22 cellular contexts compared by ENCODE assay signal in genomic region chr19:15923702-15924101, GRCh38. TPM values are rescaled to one million over a fixed set of nuclear protein-coding genes. Genes with fewer than 3 reads are reported as not detected.
"Had no signal": no experiment of that assay in that cellular context is flagged by ENCODE, and none has a peak within 500 bp of the region (broad histone marks: within the 10 kb centered on the region; RNA-seq: fewer than 3 reads in every experiment).

No MANE protein-coding gene starts in this region.

- DNase-seq: KBM-7, MV-4-11, NCI-H1048, NCI-H1105, NCI-H1417, NCI-H1436 treated with DMSO at 0.1 percent for 48 hours, NCI-H1694, NCI-H187 treated with DMSO at 0.1 percent for 48 hours, NCI-H2029 treated with DMSO at 0.1 percent for 48 hours, NCI-H2107, NCI-H2227 treated with DMSO at 0.1 percent for 48 hours, NCI-H524, NCI-H526 treated with DMSO at 0.1 percent for 48 hours, NCI-H774, SHP77 had no signal

- H3K27ac ChIP-seq: RWPE1 had no signal

- ATAC-seq: SK-N-SH treated with all-trans-retinoic acid at 6 μM for 48 hours had no signal

RNA-seq across cellular contexts. Expression of gene OR10H4, which starts 25.1 kb away (rescaled TPM):
- total RNA-seq: HT-29, LHCN-M2, MCF 10A, NCI-H460, SK-MEL-5 had no signal

RNA-seq across cellular contexts. Expression of gene CYP4F2, which starts 25.8 kb away (rescaled TPM):
- total RNA-seq: HT-29, LHCN-M2, NCI-H460, SK-MEL-5 had no signal
